Comparison of ENCODE assay signal across 1 cellular context in the genomic region with DNA sequence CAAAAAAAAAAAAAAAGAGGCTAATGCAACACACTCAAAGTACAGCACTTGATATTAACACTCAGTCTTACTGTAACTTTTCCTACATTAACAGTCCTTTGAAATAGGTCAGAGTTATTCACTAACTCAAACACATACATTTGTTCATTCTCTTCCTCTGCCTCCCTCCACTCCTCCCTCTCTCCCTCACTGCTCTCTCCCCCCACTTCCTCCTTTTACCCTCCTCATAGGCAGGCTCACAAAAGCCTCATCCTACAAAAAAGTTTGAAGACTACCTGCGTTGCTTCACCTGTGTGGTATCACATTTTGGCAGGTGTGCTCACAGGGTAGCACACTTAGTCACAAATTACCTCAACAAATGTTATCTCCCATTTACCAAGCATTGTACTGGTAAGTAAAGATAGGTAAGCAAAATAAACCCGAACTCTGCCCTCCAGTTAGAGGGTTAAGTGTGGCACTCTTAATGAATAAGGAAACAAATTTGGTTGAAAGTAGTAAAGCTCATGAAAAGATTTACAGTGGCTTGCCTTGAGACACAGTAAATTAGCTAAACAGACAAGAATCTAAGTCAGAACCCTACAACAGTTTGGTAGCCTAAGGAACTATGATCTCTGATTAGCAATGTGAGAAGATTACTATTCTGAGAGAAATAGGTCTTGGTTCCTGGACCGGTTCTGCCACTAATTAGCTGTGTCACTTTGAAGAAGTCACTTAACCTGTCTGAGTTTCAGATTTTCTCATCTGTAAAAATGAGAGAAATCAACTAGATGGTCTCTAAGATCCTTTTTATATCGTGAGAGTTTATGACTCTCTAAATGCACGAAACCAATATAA.
TF ChIP-seq lines count a peak whose summit lies in the region.

No MANE protein-coding gene starts in this region.

TF ChIP-seq in K562, 482 proteins besides CTCF, POLR2A, EP300 and RAD21 (continued from another document):
- TF ChIP-seq, protein P1, sequence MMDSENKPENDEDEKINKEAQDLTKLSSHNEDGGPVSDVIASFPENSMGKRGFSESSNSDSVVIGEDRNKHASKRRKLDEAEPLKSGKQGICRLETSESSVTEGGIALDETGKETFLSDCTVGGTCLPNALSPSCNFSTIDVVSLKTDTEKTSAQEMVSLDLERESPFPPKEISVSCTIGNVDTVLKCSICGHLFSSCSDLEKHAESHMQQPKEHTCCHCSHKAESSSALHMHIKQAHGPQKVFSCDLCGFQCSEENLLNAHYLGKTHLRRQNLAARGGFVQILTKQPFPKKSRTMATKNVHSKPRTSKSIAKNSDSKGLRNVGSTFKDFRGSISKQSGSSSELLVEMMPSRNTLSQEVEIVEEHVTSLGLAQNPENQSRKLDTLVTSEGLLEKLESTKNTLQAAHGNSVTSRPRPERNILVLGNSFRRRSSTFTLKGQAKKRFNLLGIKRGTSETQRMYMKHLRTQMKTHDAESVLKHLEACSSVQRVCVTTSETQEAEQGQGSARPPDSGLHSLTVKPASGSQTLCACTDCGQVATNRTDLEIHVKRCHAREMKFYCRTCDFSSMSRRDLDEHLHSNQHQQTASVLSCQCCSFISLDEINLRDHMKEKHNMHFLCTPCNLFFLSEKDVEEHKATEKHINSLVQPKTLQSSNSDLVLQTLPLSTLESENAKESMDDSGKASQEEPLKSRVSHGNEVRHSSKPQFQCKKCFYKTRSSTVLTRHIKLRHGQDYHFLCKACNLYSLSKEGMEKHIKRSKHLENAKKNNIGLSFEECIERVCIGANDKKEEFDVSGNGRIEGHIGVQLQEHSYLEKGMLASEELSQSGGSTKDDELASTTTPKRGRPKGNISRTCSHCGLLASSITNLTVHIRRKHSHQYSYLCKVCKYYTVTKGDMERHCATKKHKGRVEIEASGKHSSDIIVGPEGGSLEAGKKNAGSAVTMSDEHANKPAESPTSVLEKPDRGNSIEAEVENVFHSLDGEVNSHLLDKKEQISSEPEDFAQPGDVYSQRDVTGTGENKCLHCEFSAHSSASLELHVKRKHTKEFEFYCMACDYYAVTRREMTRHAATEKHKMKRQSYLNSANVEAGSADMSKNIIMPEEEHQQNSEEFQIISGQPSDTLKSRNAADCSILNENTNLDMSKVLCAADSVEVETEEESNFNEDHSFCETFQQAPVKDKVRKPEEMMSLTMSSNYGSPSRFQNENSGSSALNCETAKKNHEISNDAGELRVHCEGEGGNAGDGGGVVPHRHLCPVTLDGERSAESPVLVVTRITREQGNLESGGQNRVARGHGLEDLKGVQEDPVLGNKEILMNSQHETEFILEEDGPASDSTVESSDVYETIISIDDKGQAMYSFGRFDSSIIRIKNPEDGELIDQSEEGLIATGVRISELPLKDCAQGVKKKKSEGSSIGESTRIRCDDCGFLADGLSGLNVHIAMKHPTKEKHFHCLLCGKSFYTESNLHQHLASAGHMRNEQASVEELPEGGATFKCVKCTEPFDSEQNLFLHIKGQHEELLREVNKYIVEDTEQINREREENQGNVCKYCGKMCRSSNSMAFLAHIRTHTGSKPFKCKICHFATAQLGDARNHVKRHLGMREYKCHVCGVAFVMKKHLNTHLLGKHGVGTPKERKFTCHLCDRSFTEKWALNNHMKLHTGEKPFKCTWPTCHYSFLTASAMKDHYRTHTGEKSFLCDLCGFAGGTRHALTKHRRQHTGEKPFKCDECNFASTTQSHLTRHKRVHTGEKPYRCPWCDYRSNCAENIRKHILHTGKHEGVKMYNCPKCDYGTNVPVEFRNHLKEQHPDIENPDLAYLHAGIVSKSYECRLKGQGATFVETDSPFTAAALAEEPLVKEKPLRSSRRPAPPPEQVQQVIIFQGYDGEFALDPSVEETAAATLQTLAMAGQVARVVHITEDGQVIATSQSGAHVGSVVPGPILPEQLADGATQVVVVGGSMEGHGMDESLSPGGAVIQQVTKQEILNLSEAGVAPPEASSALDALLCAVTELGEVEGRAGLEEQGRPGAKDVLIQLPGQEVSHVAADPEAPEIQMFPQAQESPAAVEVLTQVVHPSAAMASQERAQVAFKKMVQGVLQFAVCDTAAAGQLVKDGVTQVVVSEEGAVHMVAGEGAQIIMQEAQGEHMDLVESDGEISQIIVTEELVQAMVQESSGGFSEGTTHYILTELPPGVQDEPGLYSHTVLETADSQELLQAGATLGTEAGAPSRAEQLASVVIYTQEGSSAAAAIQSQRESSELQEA (IDR thresholded peaks at IDR 0.05; ENCODE audit: low read depth) = no peak
- no peak for TF ChIP-seq SRSF3 (IDR thresholded peaks at IDR 0.05; ENCODE audit: insufficient read depth, low read length)
